Comparison of ENCODE assay signal across 27 cellular contexts in the genomic region with DNA sequence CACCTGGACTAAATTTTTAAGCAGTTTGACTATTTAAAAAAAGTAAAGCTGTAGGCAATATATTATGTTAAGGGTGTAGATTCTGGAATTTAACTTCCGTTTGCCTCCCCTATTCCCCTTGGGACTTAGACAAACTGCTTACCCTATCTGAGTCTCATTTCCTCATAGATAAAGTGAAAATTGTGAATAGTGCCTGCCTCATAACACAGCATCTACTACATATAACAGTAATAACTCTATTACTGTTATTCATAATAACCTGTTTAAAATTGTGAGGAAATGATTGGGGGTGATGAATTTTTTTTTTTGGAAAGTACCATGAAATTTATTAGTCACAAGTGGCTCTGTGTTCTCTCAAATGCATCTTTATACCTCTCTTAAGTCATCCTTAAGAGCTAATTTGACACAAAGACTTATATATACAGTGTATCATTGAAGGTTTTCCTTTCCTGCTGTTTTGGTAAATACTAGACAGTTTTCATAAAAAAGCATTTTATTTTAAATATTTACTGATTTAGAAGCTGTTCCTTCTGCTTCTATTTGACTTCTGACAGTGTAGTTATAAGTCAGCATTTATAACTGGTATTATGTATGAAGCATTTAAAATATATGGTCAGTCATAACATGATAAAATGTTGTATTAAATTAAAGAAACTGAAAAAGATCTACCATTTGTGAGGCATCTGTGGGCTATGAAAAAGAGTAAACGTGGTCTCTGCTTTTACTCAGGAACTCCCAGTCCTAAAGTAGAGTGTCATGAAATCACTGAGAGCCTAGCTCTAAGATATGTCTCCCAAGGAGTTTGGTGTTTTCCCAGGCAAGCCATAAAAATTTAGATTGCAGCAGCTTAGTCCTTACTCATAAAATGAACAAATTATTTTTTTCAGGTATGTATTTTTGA.
A peak's percentile ranks its signal among the peaks of the same experiment; 100 is the strongest.
DNase-seq lines count a peak whose midpoint lies in the region; ATAC-seq and TF ChIP-seq lines count a peak whose summit lies in the region.
"Had no signal": no experiment of that assay in that cellular context is flagged by ENCODE, and none has a peak within 500 bp of the region (broad histone marks: within the 10 kb centered on the region; RNA-seq: fewer than 3 reads in every experiment).

No MANE protein-coding gene starts in this region.

- no peak for TF ChIP-seq CTCF in coronary artery (IDR thresholded peaks at IDR 0.05)

- no peak overlapping the region for H3K4me3 ChIP-seq in SK-N-MC
- H3K4me3 ChIP-seq in coronary artery: no peak overlapping the region
- H3K4me3 ChIP-seq: gastrocnemius medialis, left ventricle myocardium inferior, skin epidermis had no signal

- H3K36me3 ChIP-seq in SK-N-MC (ENCODE audit: insufficient read depth, low read length): peaks cover 11% of the 10 kb centered on the region

- no peak overlapping the region for H3K9ac ChIP-seq in SK-N-MC (ENCODE audit: insufficient read length)

- no peak for DNase-seq in activated CD4-positive, CD25-positive, alpha-beta regulatory T cell (lab: John Stamatoyannopoulos, UW)
- DNase-seq in SK-N-MC (ENCODE audit: low read depth, low spot score): peak; percentile 34
- no peak for DNase-seq in stimulated activated naive CD8-positive, alpha-beta T cell treated with anti-CD3 and anti-CD28 coated beads, Interleukin-15, Interleukin-2, amounts not matched to agents 100 U/mL and 50 U/mL, for 24 hours
- DNase-seq in SKM-1 treated with dmso at 0.1 percent for 144 hours (lab: John Stamatoyannopoulos, UW; ENCODE audit: unreplicated experiment): no peak
- DNase-seq in coronary artery (ENCODE audit: low spot score): no peak
- DNase-seq: 8988T; activated naive CD4-positive, alpha-beta T cell treated with anti-CD3 and anti-CD28 coated beads, Interleukin-2, amount 10 ng/mL, durations not matched to agents 7 days and 5 days; amygdala; CD8-positive, alpha-beta memory T cell; effector memory CD4-positive, alpha-beta T cell; gastrocnemius medialis; hypothalamus; KG1; left ventricle myocardium inferior; midbrain; MM.1S; naive thymus-derived CD8-positive, alpha-beta T cell; NCI-H1417 treated with DMSO at 0.1 percent for 48 hours; NCI-H2107; NCI-H446 treated with DMSO at 0.1 percent for 48 hours; stimulated activated CD4-positive, alpha-beta T cell treated with anti-CD3 and anti-CD28 coated beads, Interleukin-2, amount 100 ng/mL, for 24 hours; T1000 had no signal

- peak; percentile 71 to 76 for ATAC-seq in activated CD4-positive, CD25-positive, alpha-beta regulatory T cell treated with anti-CD3 and anti-CD28 coated beads, Interleukin-2, amount 50 U/mL, for 24 hours
- ATAC-seq in GM21619 (IDR thresholded peaks at IDR 0.05; ENCODE audit: unreplicated experiment): peak; percentile 60
- peak; percentile 36 for ATAC-seq in stimulated activated naive CD8-positive, alpha-beta T cell treated with anti-CD3 and anti-CD28 coated beads, Interleukin-15, Interleukin-2, amounts not matched to agents 100 U/mL and 50 U/mL, for 24 hours
- no peak for ATAC-seq in HG03342 (IDR thresholded peaks at IDR 0.05; ENCODE audit: unreplicated experiment)
- ATAC-seq: gastrocnemius medialis; naive thymus-derived CD8-positive, alpha-beta T cell; Right ventricle myocardium inferior had no signal

- no peaks in the 10 kb centered on the region for H3K9me3 ChIP-seq in SK-N-MC (ENCODE audit: low read depth, low read length)
- H3K9me3 ChIP-seq: gastrocnemius medialis, left ventricle myocardium inferior had no signal

- H3K27ac ChIP-seq in SK-N-MC: no peak overlapping the region
- H3K27ac ChIP-seq in coronary artery: no peak overlapping the region
- H3K27ac ChIP-seq: gastrocnemius medialis, left ventricle myocardium inferior, skin epidermis had no signal
